In the genomic region with DNA sequence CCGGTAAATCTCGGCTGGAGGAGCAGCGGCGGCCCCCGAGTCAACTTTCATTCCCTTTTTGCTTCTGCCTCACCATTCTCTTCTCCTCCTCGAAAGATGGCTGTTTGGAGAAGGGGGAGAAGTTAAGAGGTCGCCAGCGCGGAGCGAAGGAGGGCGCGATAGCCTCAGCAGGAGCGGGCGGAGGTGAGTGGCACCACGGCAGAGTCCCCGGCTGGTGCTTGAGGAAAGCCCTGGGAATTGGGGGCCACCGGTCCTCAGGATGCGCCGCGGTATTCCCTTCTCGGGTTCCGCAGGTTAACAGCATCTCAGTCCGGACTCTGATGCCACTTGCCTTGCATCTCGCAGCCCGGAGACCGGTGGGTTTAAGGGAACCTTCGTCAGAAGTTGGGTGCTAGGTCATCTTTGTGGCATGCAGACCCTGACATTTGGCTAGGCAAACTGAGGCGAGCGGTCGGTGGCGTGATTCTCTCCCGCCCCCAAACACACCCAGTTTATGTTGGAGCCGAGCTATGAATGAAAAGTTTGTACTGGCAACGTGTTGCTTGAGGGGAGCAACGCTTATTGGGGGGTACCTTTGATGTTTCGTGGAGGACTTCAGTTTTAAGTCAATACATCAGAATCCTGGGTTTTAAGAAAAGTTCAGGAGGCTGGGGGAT, we compare ENCODE assay signal across 8 cellular contexts. TPM values are rescaled to one million over a fixed set of nuclear protein-coding genes. Genes with fewer than 3 reads are reported as not detected.
A peak's percentile ranks its signal among the peaks of the same experiment; 100 is the strongest.
DNase-seq lines count a peak whose midpoint lies in the region; ATAC-seq and TF ChIP-seq lines count a peak whose summit lies in the region.

No MANE protein-coding gene starts in this region.

- H3K4ac ChIP-seq in mesenchymal stem cell (ENCODE audit: low read depth in 1 of 2, low read length in 2 of 2), result peak overlapping the region in 1 of 2 experiments; percentile 58

- H3K36me3 Mint-ChIP-seq in type B pancreatic cell, result no peaks in the 10 kb centered on the region

- no peaks in the 10 kb centered on the region for H3K4me1 ChIP-seq in colonic mucosa
- peaks cover 12% of the 10 kb centered on the region for H3K4me1 ChIP-seq in mesenchymal stem cell (ENCODE audit: control insufficient read depth, insufficient read depth, low read depth, low read length)

- ATAC-seq in GM19463 (IDR thresholded peaks at IDR 0.05; ENCODE audit: unreplicated experiment) (no peak), GM21723 (IDR thresholded peaks at IDR 0.05; ENCODE audit: unreplicated experiment) (no peak)

- peak overlapping the region; percentile 98 for H3K4me2 ChIP-seq in mesenchymal stem cell (ENCODE audit: low read length, poor library complexity, severe bottlenecking)

- H3K27me3 ChIP-seq in colonic mucosa (peaks cover 8% of the 10 kb centered on the region), mesenchymal stem cell (ENCODE audit: control insufficient read depth in 1 of 2, insufficient read depth in 1 of 2, low read length in 2 of 2) (peaks cover 15 to 17% of the 10 kb centered on the region in 2 experiments)

- H3K36me3 ChIP-seq in colonic mucosa (no peaks in the 10 kb centered on the region), mesenchymal stem cell (ENCODE audit: control insufficient read depth in 1 of 2, insufficient read depth in 2 of 2, low read depth in 1 of 2, low read length in 2 of 2) (no peaks in the 10 kb centered on the region)

- H2BK15ac ChIP-seq in mesenchymal stem cell (ENCODE audit: low read depth, poor library complexity, severe bottlenecking), result no peak overlapping the region

- TF ChIP-seq CTCF in colonic mucosa (IDR thresholded peaks at IDR 0.05) (no peak), type B pancreatic cell (conservative IDR thresholded peaks at IDR 0.05) (no peak)

- peak overlapping the region in 1 of 2 experiments; percentile 16 for H3K23ac ChIP-seq in mesenchymal stem cell (ENCODE audit: low read length in 2 of 2)

- 6% methylated on average over 31 of the region's 36 CpGs for WGBS in mesenchymal stem cell

- H3K4me3 ChIP-seq in colonic mucosa, result peak overlapping the region; percentile 58
- H3K4me3 ChIP-seq in mesenchymal stem cell (ENCODE audit: insufficient read depth in 1 of 2, low read depth in 1 of 2, low read length in 2 of 2), result peak overlapping the region; percentile 66 to 83

- no peak overlapping the region for H3K27ac Mint-ChIP-seq in type B pancreatic cell

- no peak overlapping the region for H2BK12ac ChIP-seq in mesenchymal stem cell (ENCODE audit: low read length in 2 of 2)

- H3K79me1 ChIP-seq in mesenchymal stem cell (replicated peaks; ENCODE audit: low read length, poor library complexity, severe bottlenecking), result no peaks in the 10 kb centered on the region

- peak overlapping the region in 1 of 2 experiments; percentile 65 for H3K18ac ChIP-seq in mesenchymal stem cell (ENCODE audit: low read depth in 1 of 2, low read length in 2 of 2)

- DNase-seq in ELF-1 (ENCODE audit: low read depth, low spot score), result peak; percentile 30
- peak; percentile 62 for DNase-seq in NCI-H146 (lab: John Stamatoyannopoulos, UW)
- DNase-seq in colonic mucosa, result no peak
- DNase-seq in mesenchymal stem cell, result peak; percentile 36
- no peak for DNase-seq in type B pancreatic cell (ENCODE audit: extremely low spot score, unreplicated experiment)
- DNase-seq in LoVo (ENCODE audit: low spot score), result no peak

- H4K8ac ChIP-seq in mesenchymal stem cell (ENCODE audit: low read length), result peak overlapping the region; percentile 4

- no peak overlapping the region for H2AK5ac ChIP-seq in mesenchymal stem cell (ENCODE audit: low read length, severe bottlenecking)

- H2BK120ac ChIP-seq in mesenchymal stem cell (ENCODE audit: low read depth, low read length), result peak overlapping the region; percentile 39

- no peaks in the 10 kb centered on the region for H3K9me3 ChIP-seq in colonic mucosa
- H3K9me3 ChIP-seq in mesenchymal stem cell (ENCODE audit: control insufficient read depth, low read length), result peaks cover 10% of the 10 kb centered on the region

- H3K4me3 Mint-ChIP-seq in type B pancreatic cell, result peak overlapping the region; percentile 87

- no peak overlapping the region for H2BK5ac ChIP-seq in mesenchymal stem cell (ENCODE audit: low read depth, low read length, poor library complexity, severe bottlenecking)

- H3K9me3 Mint-ChIP-seq in type B pancreatic cell, result peaks cover 4% of the 10 kb centered on the region

- no peak overlapping the region for H3K14ac ChIP-seq in mesenchymal stem cell (ENCODE audit: low read length in 2 of 2)

- H3K9ac ChIP-seq in colonic mucosa (ENCODE audit: low read depth in 2 of 2, low read length in 2 of 2) (peak overlapping the region in 1 of 2 donors; percentile 44), mesenchymal stem cell (ENCODE audit: low read length) (peak overlapping the region; percentile 55)

- intact Hi-C loops in colonic mucosa (cut with DNase I), result no loop called here

- peak overlapping the region; percentile 72 for H2AFZ ChIP-seq in mesenchymal stem cell (ENCODE audit: low read depth, low read length)

- H3K27ac ChIP-seq in colonic mucosa, result no peak overlapping the region
- H3K27ac ChIP-seq in mesenchymal stem cell (ENCODE audit: low read length, poor library complexity, severe bottlenecking), result no peak overlapping the region

- H3K27me3 Mint-ChIP-seq in type B pancreatic cell, result peaks cover 65% of the 10 kb centered on the region

- no peaks in the 10 kb centered on the region for H3K4me1 Mint-ChIP-seq in type B pancreatic cell (ENCODE audit: unreplicated experiment)

- no peak overlapping the region for H4K91ac ChIP-seq in mesenchymal stem cell (ENCODE audit: low read length)

RNA-seq across cellular contexts. Expression of gene PRPS1L1, which starts 59.5 kb away (rescaled TPM):
- total RNA-seq in colonic mucosa (not detected), type B pancreatic cell (ENCODE audit: low replicate concordance) (not detected in 2 replicates)
- not detected for polyA plus RNA-seq in mesenchymal stem cell (2013, experiment 1 of 2)
- not detected for polyA plus RNA-seq in mesenchymal stem cell (2013, experiment 2 of 2)

Comparison
In these comparisons a context has a peak if more than half of its experiments do, and no peak if none do; other contexts are left out.
1. DNase-seq: peak in ELF-1 (single experiment), NCI-H146 (single experiment) and mesenchymal stem cell (single experiment); none in colonic mucosa (single experiment), type B pancreatic cell (single experiment) and LoVo (single experiment).